In genomic region chr9:27489087-27489876, GRCh38 we compare ENCODE assay signal across 8 cellular contexts. TPM values are rescaled to one million over a fixed set of nuclear protein-coding genes. Genes with fewer than 3 reads are reported as not detected.
DNase-seq lines count a peak whose midpoint lies in the region; ATAC-seq and TF ChIP-seq lines count a peak whose summit lies in the region.

No MANE protein-coding gene starts in this region.

- H3K9me3 Mint-ChIP-seq in activated naive CD4-positive, alpha-beta T cell treated with anti-CD3 and anti-CD28 coated beads, Interleukin-2, amount 10 ng/mL, durations not matched to agents 7 days and 5 days, result peaks cover 3% of the 10 kb centered on the region

- H3K4me1 ChIP-seq in heart right ventricle, result no peaks in the 10 kb centered on the region

- no peak overlapping the region for H3K4me3 Mint-ChIP-seq in activated naive CD4-positive, alpha-beta T cell treated with anti-CD3 and anti-CD28 coated beads, Interleukin-2, amount 10 ng/mL, durations not matched to agents 7 days and 5 days

- peaks cover 3% of the 10 kb centered on the region for H3K27me3 Mint-ChIP-seq in activated naive CD4-positive, alpha-beta T cell treated with anti-CD3 and anti-CD28 coated beads, Interleukin-2, amount 10 ng/mL, durations not matched to agents 7 days and 5 days

- WGBS in heart right ventricle, 2 donors, result 90 to 91% methylated on average over 5 of the region's 5 CpGs

- H3K27ac ChIP-seq in substantia nigra (ENCODE audit: low read depth, low read length, poor library complexity, severe bottlenecking), result peak overlapping the region; percentile 16
- H3K27ac ChIP-seq in heart right ventricle, result no peak overlapping the region

- no peak for DNase-seq in activated naive CD4-positive, alpha-beta T cell treated with anti-CD3 and anti-CD28 coated beads, Interleukin-2, amount 10 ng/mL, durations not matched to agents 7 days and 5 days
- no peak for DNase-seq in activated naive CD4-positive, alpha-beta T cell treated with Interleukin-2 at 50 U/mL for 16 hours
- DNase-seq in NCI-H526 treated with DMSO at 0.1 percent for 48 hours (lab: John Stamatoyannopoulos, UW) (peak; percentile 30), substantia nigra (lab: John Stamatoyannopoulos, UW) (peak in 1 of 49 donors; percentile 14), ureter (ENCODE audit: low spot score) (no peak), heart right ventricle (no peak), glomerular visceral epithelial cell (ENCODE audit: extremely low spot score) (no peak)

- CTCF ChIA-PET in activated naive CD4-positive, alpha-beta T cell treated with anti-CD3 and anti-CD28 coated beads, Interleukin-2, amount 10 ng/mL, durations not matched to agents 7 days and 5 days (lab: Charles Lee), result interaction anchor here (1.0 to 1.4 kb wide), 2 partner anchors 41 to 156 kb away, joined by 3 to 4 read pairs; no protein-coding TSS in a partner anchor

- no peaks in the 10 kb centered on the region for H3K9me3 ChIP-seq in heart right ventricle

- intact Hi-C loops in heart right ventricle (cut with DNase I), result no loop called here

- H3K4me3 ChIP-seq in heart right ventricle, result no peak overlapping the region

- no peaks in the 10 kb centered on the region for H3K36me3 ChIP-seq in heart right ventricle

- H3K27me3 ChIP-seq in heart right ventricle, result no peaks in the 10 kb centered on the region

- H3K27ac Mint-ChIP-seq in activated naive CD4-positive, alpha-beta T cell treated with anti-CD3 and anti-CD28 coated beads, Interleukin-2, amount 10 ng/mL, durations not matched to agents 7 days and 5 days, result peak overlapping the region; percentile 7

- H3K4me1 Mint-ChIP-seq in activated naive CD4-positive, alpha-beta T cell treated with anti-CD3 and anti-CD28 coated beads, Interleukin-2, amount 10 ng/mL, durations not matched to agents 7 days and 5 days, result peaks cover 31% of the 10 kb centered on the region

- H3K36me3 Mint-ChIP-seq in activated naive CD4-positive, alpha-beta T cell treated with anti-CD3 and anti-CD28 coated beads, Interleukin-2, amount 10 ng/mL, durations not matched to agents 7 days and 5 days, result peaks cover 4% of the 10 kb centered on the region

- ATAC-seq in HG02840 (IDR thresholded peaks at IDR 0.05; ENCODE audit: low FRiP score, unreplicated experiment) (peak; percentile 84), heart right ventricle (no peak)

- TF ChIP-seq CTCF in heart right ventricle (IDR thresholded peaks at IDR 0.05), result no peak

RNA-seq across cellular contexts. Expression of gene IFNK, which starts 34.8 kb away (rescaled TPM):
- total RNA-seq in ureter, result not detected
- total RNA-seq in heart right ventricle, result not detected
- polyA plus RNA-seq in heart right ventricle, result not detected

RNA-seq across cellular contexts. Expression of gene MOB3B, which starts 40.3 kb away (rescaled TPM):
- 9.4 TPM for total RNA-seq in ureter
- 1 to 10 TPM in 9 of 10 donors, under 1 TPM in 1; 0.86 to 2.3 (median 1.4) TPM for total RNA-seq in heart right ventricle
- under 1 TPM; 0.39 to 0.95 TPM for polyA plus RNA-seq in heart right ventricle
